In the genomic region with DNA sequence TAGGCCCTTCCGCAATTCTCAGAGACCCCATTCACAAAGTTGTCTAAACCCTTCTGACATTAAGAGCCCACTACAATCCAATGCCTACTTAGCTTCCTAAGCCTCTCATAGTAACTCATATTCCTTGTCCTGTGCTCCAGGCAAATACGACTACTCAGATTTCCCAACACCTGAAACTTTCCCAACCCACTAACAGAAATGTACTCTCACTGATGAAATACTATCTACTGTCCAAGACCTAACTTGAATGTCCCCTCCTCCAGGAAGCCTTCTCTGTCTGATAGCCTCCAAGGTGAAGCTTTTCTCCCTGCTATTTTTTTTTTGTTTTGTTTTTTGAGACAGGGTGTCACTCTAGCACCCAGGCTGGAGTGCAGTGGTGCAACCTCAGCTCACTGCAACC, we compare ENCODE assay signal across 17 cellular contexts. TPM values are rescaled to one million over a fixed set of nuclear protein-coding genes. Genes with fewer than 3 reads are reported as not detected.
"Had no signal": no experiment of that assay in that cellular context is flagged by ENCODE, and none has a peak within 500 bp of the region (broad histone marks: within the 10 kb centered on the region; RNA-seq: fewer than 3 reads in every experiment).

No MANE protein-coding gene starts in this region.

- ATAC-seq: heart left ventricle, lower lobe of right lung, right cardiac atrium had no signal

- H3K27ac Mint-ChIP-seq: nephron had no signal

- H3K4me3 Mint-ChIP-seq: nephron had no signal

- H3K9me3 Mint-ChIP-seq: nephron had no signal

- H3K4me2 ChIP-seq: smooth muscle cell had no signal

- H3K27me3 ChIP-seq: esophagus squamous epithelium, foreskin keratinocyte, heart left ventricle had no signal

- H3K27ac ChIP-seq: foreskin keratinocyte, heart left ventricle, left ventricle myocardium inferior, lower lobe of right lung had no signal

- H3K4me3 ChIP-seq: esophagus squamous epithelium, heart left ventricle, left ventricle myocardium inferior, lower lobe of right lung, smooth muscle cell had no signal

- H3K4me1 Mint-ChIP-seq: nephron had no signal

- FAIRE-seq: endometrium, islet of Langerhans, urothelium cell line had no signal

- DNase-seq: effector memory CD4-positive, alpha-beta T cell; esophagus squamous epithelium; heart left ventricle; hypothalamus; left ventricle myocardium inferior; lower lobe of right lung; mesenchymal stem cell; midbrain; right cardiac atrium; stimulated activated CD4-positive, alpha-beta T cell treated with anti-CD3 and anti-CD28 coated beads, Interleukin-2, amount 100 ng/mL, for 48 hours; stimulated activated naive CD4-positive, alpha-beta T cell treated with Interleukin-2 at 50 U/mL for 16 hours had no signal

- H3K36me3 ChIP-seq: esophagus squamous epithelium, heart left ventricle, left ventricle myocardium inferior, lower lobe of right lung had no signal

- H3K9me3 ChIP-seq: esophagus squamous epithelium, heart left ventricle, left ventricle myocardium inferior, lower lobe of right lung had no signal

- H3K4me1 ChIP-seq: foreskin keratinocyte, heart left ventricle, left ventricle myocardium inferior, lower lobe of right lung had no signal

RNA-seq across cellular contexts. Expression of gene GPLD1, which starts 30.4 kb away (rescaled TPM):
- polyA plus RNA-seq: foreskin keratinocyte had no signal
